In genomic region chr3:175346573-175347356, GRCh38 we compare ENCODE assay signal across 8 cellular contexts.
DNase-seq lines count a peak whose midpoint lies in the region; ATAC-seq and TF ChIP-seq lines count a peak whose summit lies in the region.

No MANE protein-coding gene starts in this region.

- ATAC-seq in GM19455 (IDR thresholded peaks at IDR 0.05; ENCODE audit: unreplicated experiment) (no peak), GM19328 (IDR thresholded peaks at IDR 0.05; ENCODE audit: unreplicated experiment) (no peak)

- H3K27ac ChIP-seq in colonic mucosa: no peak overlapping the region

- no peak for TF ChIP-seq CTCF in colonic mucosa (IDR thresholded peaks at IDR 0.05)

- no peak overlapping the region for H3K4me3 ChIP-seq in colonic mucosa

- no peaks in the 10 kb centered on the region for H3K27me3 ChIP-seq in colonic mucosa

- no peak overlapping the region for H3K9ac ChIP-seq in colonic mucosa (ENCODE audit: low read depth in 2 of 2, low read length in 2 of 2)

- DNase-seq in DMS 273 (lab: John Stamatoyannopoulos, UW; ENCODE audit: unreplicated experiment): peak; percentile 58
- DNase-seq in NCI-H2081 (lab: John Stamatoyannopoulos, UW): peak; percentile 39 to 88
- peak; percentile 68 for DNase-seq in colonic mucosa
- peak; percentile 89 for DNase-seq in non-pigmented ciliary epithelial cell (ENCODE audit: low read depth)
- no peak for DNase-seq in NCI-H82 (lab: John Stamatoyannopoulos, UW)
- DNase-seq in NAMALWA (ENCODE audit: low spot score): no peak

- H3K36me3 ChIP-seq in colonic mucosa: no peaks in the 10 kb centered on the region

- H3K4me1 ChIP-seq in colonic mucosa: no peaks in the 10 kb centered on the region

- H3K9me3 ChIP-seq in colonic mucosa: no peaks in the 10 kb centered on the region

- intact Hi-C loops in colonic mucosa (cut with DNase I): no loop called here

Comparison
In these comparisons a context has a peak if more than half of its experiments do, and no peak if none do; other contexts are left out.
1. DNase-seq: peak in DMS 273 (single experiment), NCI-H2081 (2 of 2), colonic mucosa (single experiment) and non-pigmented ciliary epithelial cell (single experiment); none in NCI-H82 (single experiment) and NAMALWA (single experiment).